ENCODE assay signal across 1 cellular context in genomic region chr4:1870578-1871443, GRCh38.
A peak's percentile ranks its signal among the peaks of the same experiment; 100 is the strongest.
TF ChIP-seq lines count a peak whose summit lies in the region.

Gene NSD2, plus strand, starts transcription at chr4:1871393. Its CDS starts 29,262 bp downstream, at chr4:1900655.

TF ChIP-seq in K562, 482 proteins besides CTCF, POLR2A, EP300 and RAD21 (continued from another document and continues in another):
- peak; percentile 91 for TF ChIP-seq CREB3L1 (IDR thresholded peaks at IDR 0.05; ENCODE audit: borderline replicate concordance, low read depth)
- no peak for TF ChIP-seq C11orf30 (IDR thresholded peaks at IDR 0.05; ENCODE audit: low read depth)
- TF ChIP-seq PRPF4 (IDR thresholded peaks at IDR 0.05; ENCODE audit: insufficient read depth, low read depth, low read length, poor library complexity, severe bottlenecking), result peak; percentile 55
- peak in 1 of 2 experiments; percentile 40; a peak in 1 of 4 replicates for TF ChIP-seq KDM4B (IDR thresholded peaks at IDR 0.05; ENCODE audit: borderline replicate concordance in 2 of 2, low read depth in 1 of 2)
- TF ChIP-seq ILK (tag; IDR thresholded peaks at IDR 0.05; ENCODE audit: borderline replicate concordance, low read depth), result no peak
- TF ChIP-seq ZNF75A (CRISPR knock-in tag; IDR thresholded peaks at IDR 0.05), result no peak
- peak; percentile 74; the same call in 1 of the 2 replicates for TF ChIP-seq THAP7 (CRISPR knock-in tag; IDR thresholded peaks at IDR 0.05)
- TF ChIP-seq ZNF146 (CRISPR knock-in tag; IDR thresholded peaks at IDR 0.05; ENCODE audit: unreplicated experiment), result no peak
- TF ChIP-seq RBM25 (IDR thresholded peaks at IDR 0.05; ENCODE audit: low read depth, low read length, severe bottlenecking), result peak; percentile 5
- no peak for TF ChIP-seq USF1 (CRISPR knock-in tag; IDR thresholded peaks at IDR 0.05)
- peak; percentile 21 for TF ChIP-seq SMAD1 (IDR thresholded peaks at IDR 0.05; ENCODE audit: low read depth, low read length, partially characterized antibody)
- no peak for TF ChIP-seq SMC3 (conservative IDR thresholded peaks at IDR 0.05; ENCODE audit: insufficient read depth, low read depth, low read length)
- TF ChIP-seq DMBX1 (CRISPR knock-in tag; IDR thresholded peaks at IDR 0.05; ENCODE audit: borderline replicate concordance), result peak; percentile 87
- peak; percentile 31; the same call in 1 of the 2 replicates for TF ChIP-seq NCOR1 (IDR thresholded peaks at IDR 0.05)
- no peak for TF ChIP-seq PTTG1 (tag; IDR thresholded peaks at IDR 0.05; ENCODE audit: low read depth)
- no peak for TF ChIP-seq ZNF277 (CRISPR knock-in tag; IDR thresholded peaks at IDR 0.05; ENCODE audit: borderline replicate concordance)
- TF ChIP-seq DEAF1 (CRISPR knock-in tag; IDR thresholded peaks at IDR 0.05), result no peak
- TF ChIP-seq NFRKB (IDR thresholded peaks at IDR 0.05; ENCODE audit: low read depth), result peak; percentile 54; the same call in 1 of the 2 replicates
- peak; percentile 32; the same call in 1 of the 2 replicates for TF ChIP-seq ZNF41 (CRISPR knock-in tag; conservative IDR thresholded peaks at IDR 0.05)
- peak in 1 of 2 experiments; percentile 78; a peak in 2 of 4 replicates for TF ChIP-seq HDAC1 (IDR thresholded peaks at IDR 0.05)
- TF ChIP-seq NR2C1 (IDR thresholded peaks at IDR 0.05), result no peak
- TF ChIP-seq NR2C1 (tag; IDR thresholded peaks at IDR 0.05), result no peak
- peak; percentile 89; the same call in 1 of the 2 replicates for TF ChIP-seq HNRNPL (IDR thresholded peaks at IDR 0.05; ENCODE audit: low read depth, low read length)
- TF ChIP-seq ZFPM2 (CRISPR knock-in tag; IDR thresholded peaks at IDR 0.05), result 0 out of 2 replicates have a peak, but pooled peaks have one; percentile 70
- no peak for TF ChIP-seq ZNF3 (CRISPR knock-in tag; IDR thresholded peaks at IDR 0.05)
- TF ChIP-seq KLF13 (tag; IDR thresholded peaks at IDR 0.05; ENCODE audit: borderline replicate concordance, low read depth), result peak; percentile 55
- no peak for TF ChIP-seq ZBTB5 (IDR thresholded peaks at IDR 0.05)
- TF ChIP-seq ELF2 (CRISPR knock-in tag; IDR thresholded peaks at IDR 0.05), result 0 out of 2 replicates have a peak, but pooled peaks have one; percentile 47
- no peak for TF ChIP-seq JUNB (CRISPR knock-in tag; conservative IDR thresholded peaks at IDR 0.05)
- TF ChIP-seq NFE2 (IDR thresholded peaks at IDR 0.05; ENCODE audit: low read depth), result no peak
- no peak for TF ChIP-seq ZNF830 (CRISPR knock-in tag; IDR thresholded peaks at IDR 0.05)
- TF ChIP-seq STAT5A (IDR thresholded peaks at IDR 0.05; ENCODE audit: borderline replicate concordance, low read length), result no peak
- no peak for TF ChIP-seq MIER1 (IDR thresholded peaks at IDR 0.05; ENCODE audit: low read depth)
- TF ChIP-seq E2F8 (IDR thresholded peaks at IDR 0.05; ENCODE audit: low read depth, partially characterized antibody), result peak; percentile 75
- TF ChIP-seq MECOM (CRISPR knock-in tag; IDR thresholded peaks at IDR 0.05), result no peak
- TF ChIP-seq MGA (IDR thresholded peaks at IDR 0.05), result peak; percentile 97
